ENCODE assay signal across 1 cellular context in genomic region chr17:3710951-3711383, GRCh38.
TF ChIP-seq lines count a peak whose summit lies in the region.

No MANE protein-coding gene starts in this region.

TF ChIP-seq in GM12878, 131 proteins besides CTCF, POLR2A, EP300 and RAD21 (continued from another document and continues in another):
- peak; percentile 94 for TF ChIP-seq SPI1 (IDR thresholded peaks at IDR 0.05; ENCODE audit: borderline replicate concordance, insufficient read depth, low read depth, low read length)
- TF ChIP-seq SP1 (IDR thresholded peaks at IDR 0.05; ENCODE audit: low read depth, low read length): peak; percentile 47
- TF ChIP-seq ZBTB4 (CRISPR knock-in tag; IDR thresholded peaks at IDR 0.05): no peak
- TF ChIP-seq SIN3A (IDR thresholded peaks at IDR 0.05; ENCODE audit: low read depth, low read length): no peak
- no peak for TF ChIP-seq SIX5 (IDR thresholded peaks at IDR 0.05; ENCODE audit: low read depth, low read length, severe bottlenecking)
- TF ChIP-seq E2F4 (IDR thresholded peaks at IDR 0.05; ENCODE audit: low read depth, low read length): no peak
- TF ChIP-seq PKNOX1 (IDR thresholded peaks at IDR 0.05): peak; percentile 31; the same call in 1 of the 2 replicates
- peak; percentile 78; the same call in 1 of the 2 replicates for TF ChIP-seq ATF2 (IDR thresholded peaks at IDR 0.05; ENCODE audit: low read length)
- peak; percentile 73 for TF ChIP-seq CUX1 (IDR thresholded peaks at IDR 0.05; ENCODE audit: insufficient replicate concordance, low read depth, low read length)
- TF ChIP-seq KDM1A (IDR thresholded peaks at IDR 0.05; ENCODE audit: borderline replicate concordance): no peak
- no peak for TF ChIP-seq NKRF (conservative IDR thresholded peaks at IDR 0.05)
- TF ChIP-seq TCF7 (IDR thresholded peaks at IDR 0.05; ENCODE audit: borderline replicate concordance): no peak
- TF ChIP-seq BCL11A (IDR thresholded peaks at IDR 0.05; ENCODE audit: low read depth, low read length): peak; percentile 68
- peak; percentile 50; the same call in 1 of the 2 replicates for TF ChIP-seq GABPA (IDR thresholded peaks at IDR 0.05; ENCODE audit: low read depth)
- no peak; the same call in 1 of the 2 replicates for TF ChIP-seq FOXK2 (IDR thresholded peaks at IDR 0.05)
- TF ChIP-seq ZZZ3 (IDR thresholded peaks at IDR 0.05; ENCODE audit: control insufficient read depth, insufficient read length, low read depth): no peak
- TF ChIP-seq SRF (IDR thresholded peaks at IDR 0.05; ENCODE audit: low read depth in 2 of 2, low read length in 2 of 2): peak in 1 of 2 experiments; percentile 70; a peak in 2 of 4 replicates
- peak; percentile 96 for TF ChIP-seq NR2F1 (conservative IDR thresholded peaks at IDR 0.05)
- no peak for TF ChIP-seq WRNIP1 (IDR thresholded peaks at IDR 0.05; ENCODE audit: borderline replicate concordance, low read depth, low read length)
- no peak for TF ChIP-seq ZNF592 (IDR thresholded peaks at IDR 0.05)
- no peak for TF ChIP-seq E4F1 (IDR thresholded peaks at IDR 0.05; ENCODE audit: borderline replicate concordance, partially characterized antibody)
- no peak for TF ChIP-seq SUPT20H (IDR thresholded peaks at IDR 0.05; ENCODE audit: borderline replicate concordance, control insufficient read depth, low read depth, low read length)
- no peak for TF ChIP-seq ZNF274 (IDR thresholded peaks at IDR 0.05; ENCODE audit: insufficient read depth, insufficient read length)
- no peak for TF ChIP-seq STAT3 (IDR thresholded peaks at IDR 0.05; ENCODE audit: low read depth, low read length)
- TF ChIP-seq ELK1 (IDR thresholded peaks at IDR 0.05; ENCODE audit: low read depth, low read length): no peak
- TF ChIP-seq NR2C2 (IDR thresholded peaks at IDR 0.05; ENCODE audit: borderline replicate concordance, control insufficient read depth, insufficient read length, low read depth): no peak
- TF ChIP-seq ATF7 (IDR thresholded peaks at IDR 0.05; ENCODE audit: low read depth): peak; percentile 95
- TF ChIP-seq YY1 (IDR thresholded peaks at IDR 0.05; ENCODE audit: low read depth, low read length): peak; percentile 61
- TF ChIP-seq JUNB (IDR thresholded peaks at IDR 0.05): peak; percentile 69; the same call in 1 of the 2 replicates
- TF ChIP-seq TBL1XR1 (IDR thresholded peaks at IDR 0.05; ENCODE audit: low read depth, low read length): peak; percentile 41; the same call in 1 of the 2 replicates
